ENCODE assay signal across 1 cellular context in the genomic region with DNA sequence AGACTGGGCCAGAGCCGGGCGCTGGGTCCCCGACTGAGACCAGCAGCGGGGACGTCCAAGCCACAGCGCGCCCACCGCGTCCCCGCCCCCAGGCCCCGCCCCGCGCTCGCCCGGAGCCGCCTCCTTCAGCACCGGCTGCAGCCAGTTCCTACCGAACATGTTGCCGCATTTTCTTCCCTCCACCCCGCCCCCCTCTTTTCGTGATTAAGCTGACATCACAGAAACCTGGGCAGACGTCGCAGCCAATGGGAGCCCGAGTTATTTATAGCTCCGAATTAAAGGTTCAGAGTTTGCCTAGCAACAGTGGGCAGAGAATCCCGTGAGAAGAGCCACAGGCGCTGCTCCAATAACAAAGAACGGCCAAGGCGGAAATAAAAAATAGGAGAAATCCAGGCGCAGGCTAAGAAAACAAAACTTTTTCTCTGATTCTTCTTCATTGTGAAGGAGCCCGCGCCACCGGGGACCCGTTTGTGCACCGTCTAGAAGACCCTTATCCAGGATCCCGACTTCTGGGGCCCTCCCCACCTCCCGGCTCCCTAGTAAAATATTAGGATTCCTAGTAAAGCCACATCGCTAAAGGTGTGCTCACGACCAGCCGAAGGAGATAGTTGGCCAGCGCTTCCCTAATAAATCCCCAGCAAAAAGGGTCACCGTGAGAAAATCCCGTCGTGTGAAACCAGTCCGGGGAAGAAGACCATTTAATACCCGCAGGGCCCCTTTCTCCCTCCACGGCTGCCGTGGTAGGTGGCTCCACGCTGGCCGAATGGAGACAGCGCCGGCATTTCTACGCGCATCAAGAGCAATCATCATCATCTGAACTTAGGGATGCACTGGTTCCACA.
TF ChIP-seq lines count a peak whose summit lies in the region.

No MANE protein-coding gene starts in this region.

TF ChIP-seq in HEK293, 187 proteins besides CTCF, POLR2A, EP300 and RAD21 (continued from another document and continues in another):
- no peak; the same call in 1 of the 2 replicates for TF ChIP-seq ZNF10 (tag by site-specific recombination; IDR thresholded peaks at IDR 0.05)
- TF ChIP-seq ZNF837 (tag by site-specific recombination; IDR thresholded peaks at IDR 0.05) = no peak
- TF ChIP-seq HOXA7 (CRISPR knock-in tag; IDR thresholded peaks at IDR 0.05; ENCODE audit: borderline replicate concordance) = no peak
- TF ChIP-seq HOXC10 (CRISPR knock-in tag; IDR thresholded peaks at IDR 0.05) = no peak
- TF ChIP-seq IKZF3 (tag by site-specific recombination; IDR thresholded peaks at IDR 0.05) = peak; percentile 98
- no peak for TF ChIP-seq ZNF37A (tag by site-specific recombination; IDR thresholded peaks at IDR 0.05)
- no peak for TF ChIP-seq BCL6B (tag by site-specific recombination; IDR thresholded peaks at IDR 0.05)
- TF ChIP-seq ZNF571 (tag by site-specific recombination; IDR thresholded peaks at IDR 0.05) = no peak
- TF ChIP-seq ZNF629 (tag by site-specific recombination; IDR thresholded peaks at IDR 0.05) = peak; percentile 94
- TF ChIP-seq MZF1 (tag by site-specific recombination; IDR thresholded peaks at IDR 0.05; ENCODE audit: borderline replicate concordance) = no peak
- TF ChIP-seq PRDM4 (tag by site-specific recombination; IDR thresholded peaks at IDR 0.05) = no peak
- TF ChIP-seq MEIS1 (CRISPR knock-in tag; IDR thresholded peaks at IDR 0.05; ENCODE audit: borderline replicate concordance) = no peak
- no peak for TF ChIP-seq ZNF626 (tag by site-specific recombination; IDR thresholded peaks at IDR 0.05)
- peak; percentile 90 for TF ChIP-seq KLF9 (tag by site-specific recombination; IDR thresholded peaks at IDR 0.05; ENCODE audit: low read depth)
- TF ChIP-seq ZSCAN16 (tag by site-specific recombination; IDR thresholded peaks at IDR 0.05) = no peak
- TF ChIP-seq, protein P1, sequence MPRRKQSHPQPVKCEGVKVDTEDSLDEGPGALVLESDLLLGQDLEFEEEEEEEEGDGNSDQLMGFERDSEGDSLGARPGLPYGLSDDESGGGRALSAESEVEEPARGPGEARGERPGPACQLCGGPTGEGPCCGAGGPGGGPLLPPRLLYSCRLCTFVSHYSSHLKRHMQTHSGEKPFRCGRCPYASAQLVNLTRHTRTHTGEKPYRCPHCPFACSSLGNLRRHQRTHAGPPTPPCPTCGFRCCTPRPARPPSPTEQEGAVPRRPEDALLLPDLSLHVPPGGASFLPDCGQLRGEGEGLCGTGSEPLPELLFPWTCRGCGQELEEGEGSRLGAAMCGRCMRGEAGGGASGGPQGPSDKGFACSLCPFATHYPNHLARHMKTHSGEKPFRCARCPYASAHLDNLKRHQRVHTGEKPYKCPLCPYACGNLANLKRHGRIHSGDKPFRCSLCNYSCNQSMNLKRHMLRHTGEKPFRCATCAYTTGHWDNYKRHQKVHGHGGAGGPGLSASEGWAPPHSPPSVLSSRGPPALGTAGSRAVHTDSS (tag by site-specific recombination; IDR thresholded peaks at IDR 0.05) = no peak
- peak; percentile 51; the same call in 1 of the 2 replicates for TF ChIP-seq EGR2 (tag by site-specific recombination; IDR thresholded peaks at IDR 0.05; ENCODE audit: low read depth)
- no peak for TF ChIP-seq ZNF561 (tag by site-specific recombination; IDR thresholded peaks at IDR 0.05; ENCODE audit: borderline replicate concordance)
- no peak for TF ChIP-seq ZNF132 (tag by site-specific recombination; IDR thresholded peaks at IDR 0.05; ENCODE audit: borderline replicate concordance)
- no peak for TF ChIP-seq REPIN1 (tag by site-specific recombination; IDR thresholded peaks at IDR 0.05; ENCODE audit: low read depth)
- no peak for TF ChIP-seq ZNF112 (tag by site-specific recombination; IDR thresholded peaks at IDR 0.05)
- peak; percentile 70 for TF ChIP-seq ZEB2 (tag by site-specific recombination; IDR thresholded peaks at IDR 0.05)
- 0 out of 2 replicates have a peak, but pooled peaks have one; percentile 17 for TF ChIP-seq SCRT1 (tag by site-specific recombination; IDR thresholded peaks at IDR 0.05; ENCODE audit: borderline replicate concordance)
- peak; percentile 65; the same call in 1 of the 2 replicates for TF ChIP-seq ZBTB20 (tag by site-specific recombination; IDR thresholded peaks at IDR 0.05)
- TF ChIP-seq, protein P2, sequence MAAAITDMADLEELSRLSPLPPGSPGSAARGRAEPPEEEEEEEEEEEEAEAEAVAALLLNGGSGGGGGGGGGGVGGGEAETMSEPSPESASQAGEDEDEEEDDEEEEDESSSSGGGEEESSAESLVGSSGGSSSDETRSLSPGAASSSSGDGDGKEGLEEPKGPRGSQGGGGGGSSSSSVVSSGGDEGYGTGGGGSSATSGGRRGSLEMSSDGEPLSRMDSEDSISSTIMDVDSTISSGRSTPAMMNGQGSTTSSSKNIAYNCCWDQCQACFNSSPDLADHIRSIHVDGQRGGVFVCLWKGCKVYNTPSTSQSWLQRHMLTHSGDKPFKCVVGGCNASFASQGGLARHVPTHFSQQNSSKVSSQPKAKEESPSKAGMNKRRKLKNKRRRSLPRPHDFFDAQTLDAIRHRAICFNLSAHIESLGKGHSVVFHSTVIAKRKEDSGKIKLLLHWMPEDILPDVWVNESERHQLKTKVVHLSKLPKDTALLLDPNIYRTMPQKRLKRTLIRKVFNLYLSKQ (tag by site-specific recombination; IDR thresholded peaks at IDR 0.05; ENCODE audit: borderline replicate concordance) = no peak
- no peak for TF ChIP-seq ZNF24 (tag by site-specific recombination; IDR thresholded peaks at IDR 0.05)
- peak; percentile 24; the same call in 1 of the 2 replicates for TF ChIP-seq ZNF366 (tag by site-specific recombination; conservative IDR thresholded peaks at IDR 0.05)
- no peak for TF ChIP-seq ZNF791 (tag by site-specific recombination; IDR thresholded peaks at IDR 0.05)
- TF ChIP-seq ZIC2 (tag by site-specific recombination; IDR thresholded peaks at IDR 0.05) = peak; percentile 30; the same call in 1 of the 2 replicates
- no peak for TF ChIP-seq ZNF449 (tag by site-specific recombination; IDR thresholded peaks at IDR 0.05)
- TF ChIP-seq ZNF133 (tag by site-specific recombination; IDR thresholded peaks at IDR 0.05) = no peak
- TF ChIP-seq ZBTB8A (tag by site-specific recombination; IDR thresholded peaks at IDR 0.05) = 0 out of 2 replicates have a peak, but pooled peaks have one; percentile 2
- TF ChIP-seq PATZ1 (tag by site-specific recombination; IDR thresholded peaks at IDR 0.05) = peak; percentile 43; the same call in 1 of the 2 replicates
- TF ChIP-seq ZNF354C (tag by site-specific recombination; IDR thresholded peaks at IDR 0.05; ENCODE audit: borderline replicate concordance, low read depth) = no peak
- TF ChIP-seq ZSCAN4 (tag by site-specific recombination; IDR thresholded peaks at IDR 0.05) = no peak
- TF ChIP-seq, protein P3, sequence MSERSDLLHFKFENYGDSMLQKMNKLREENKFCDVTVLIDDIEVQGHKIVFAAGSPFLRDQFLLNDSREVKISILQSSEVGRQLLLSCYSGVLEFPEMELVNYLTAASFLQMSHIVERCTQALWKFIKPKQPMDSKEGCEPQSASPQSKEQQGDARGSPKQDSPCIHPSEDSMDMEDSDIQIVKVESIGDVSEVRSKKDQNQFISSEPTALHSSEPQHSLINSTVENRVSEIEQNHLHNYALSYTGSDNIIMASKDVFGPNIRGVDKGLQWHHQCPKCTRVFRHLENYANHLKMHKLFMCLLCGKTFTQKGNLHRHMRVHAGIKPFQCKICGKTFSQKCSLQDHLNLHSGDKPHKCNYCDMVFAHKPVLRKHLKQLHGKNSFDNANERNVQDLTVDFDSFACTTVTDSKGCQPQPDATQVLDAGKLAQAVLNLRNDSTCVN (tag by site-specific recombination; optimal IDR thresholded peaks at IDR 0.05) = peak; percentile 78
- no peak for TF ChIP-seq ZNF292 (tag by site-specific recombination; IDR thresholded peaks at IDR 0.05; ENCODE audit: borderline replicate concordance, low read depth)
- TF ChIP-seq ZNF558 (tag by site-specific recombination; IDR thresholded peaks at IDR 0.05) = no peak
- peak; percentile 84 for TF ChIP-seq SCRT2 (tag by site-specific recombination; IDR thresholded peaks at IDR 0.05)
- TF ChIP-seq, protein P4, sequence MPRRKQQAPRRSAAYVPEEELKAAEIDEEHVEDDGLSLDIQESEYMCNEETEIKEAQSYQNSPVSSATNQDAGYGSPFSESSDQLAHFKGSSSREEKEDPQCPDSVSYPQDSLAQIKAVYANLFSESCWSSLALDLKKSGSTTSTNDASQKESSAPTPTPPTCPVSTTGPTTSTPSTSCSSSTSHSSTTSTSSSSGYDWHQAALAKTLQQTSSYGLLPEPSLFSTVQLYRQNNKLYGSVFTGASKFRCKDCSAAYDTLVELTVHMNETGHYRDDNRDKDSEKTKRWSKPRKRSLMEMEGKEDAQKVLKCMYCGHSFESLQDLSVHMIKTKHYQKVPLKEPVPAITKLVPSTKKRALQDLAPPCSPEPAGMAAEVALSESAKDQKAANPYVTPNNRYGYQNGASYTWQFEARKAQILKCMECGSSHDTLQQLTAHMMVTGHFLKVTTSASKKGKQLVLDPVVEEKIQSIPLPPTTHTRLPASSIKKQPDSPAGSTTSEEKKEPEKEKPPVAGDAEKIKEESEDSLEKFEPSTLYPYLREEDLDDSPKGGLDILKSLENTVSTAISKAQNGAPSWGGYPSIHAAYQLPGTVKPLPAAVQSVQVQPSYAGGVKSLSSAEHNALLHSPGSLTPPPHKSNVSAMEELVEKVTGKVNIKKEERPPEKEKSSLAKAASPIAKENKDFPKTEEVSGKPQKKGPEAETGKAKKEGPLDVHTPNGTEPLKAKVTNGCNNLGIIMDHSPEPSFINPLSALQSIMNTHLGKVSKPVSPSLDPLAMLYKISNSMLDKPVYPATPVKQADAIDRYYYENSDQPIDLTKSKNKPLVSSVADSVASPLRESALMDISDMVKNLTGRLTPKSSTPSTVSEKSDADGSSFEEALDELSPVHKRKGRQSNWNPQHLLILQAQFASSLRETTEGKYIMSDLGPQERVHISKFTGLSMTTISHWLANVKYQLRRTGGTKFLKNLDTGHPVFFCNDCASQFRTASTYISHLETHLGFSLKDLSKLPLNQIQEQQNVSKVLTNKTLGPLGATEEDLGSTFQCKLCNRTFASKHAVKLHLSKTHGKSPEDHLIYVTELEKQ (tag by site-specific recombination; IDR thresholded peaks at IDR 0.05; ENCODE audit: borderline replicate concordance) = no peak
